In genomic region chr4:7499661-7500060, GRCh38 we compare ENCODE assay signal across 14 cellular contexts.
"Had no signal": no experiment of that assay in that cellular context is flagged by ENCODE, and none has a peak within 500 bp of the region (broad histone marks: within the 10 kb centered on the region; RNA-seq: fewer than 3 reads in every experiment).

No MANE protein-coding gene starts in this region.

- ATAC-seq: effector memory CD8-positive, alpha-beta T cell; gastrocnemius medialis; left lobe of liver; mucosa of descending colon; naive thymus-derived CD8-positive, alpha-beta T cell had no signal

- H3K27me3 ChIP-seq: esophagus muscularis mucosa had no signal

- DNase-seq: effector memory CD8-positive, alpha-beta T cell; gastrocnemius medialis; islet precursor cell; mammary epithelial cell; mucosa of descending colon; posterior cingulate gyrus; stimulated activated naive CD4-positive, alpha-beta T cell treated with Interleukin-2 at 50 U/mL for 16 hours; trophoblast cell had no signal

- H3K36me3 ChIP-seq: esophagus muscularis mucosa, gastrocnemius medialis, neutrophil had no signal

- H3K27ac ChIP-seq: epithelial cell of prostate, esophagus muscularis mucosa, gastrocnemius medialis, neutrophil, skin epidermis had no signal

- H3K4me3 ChIP-seq: esophagus muscularis mucosa, gastrocnemius medialis, mucosa of descending colon, skin epidermis had no signal

- H3K9me3 ChIP-seq: esophagus muscularis mucosa, gastrocnemius medialis, mucosa of descending colon, neutrophil had no signal

- H3K4me1 ChIP-seq: gastrocnemius medialis had no signal
